In the genomic region with DNA sequence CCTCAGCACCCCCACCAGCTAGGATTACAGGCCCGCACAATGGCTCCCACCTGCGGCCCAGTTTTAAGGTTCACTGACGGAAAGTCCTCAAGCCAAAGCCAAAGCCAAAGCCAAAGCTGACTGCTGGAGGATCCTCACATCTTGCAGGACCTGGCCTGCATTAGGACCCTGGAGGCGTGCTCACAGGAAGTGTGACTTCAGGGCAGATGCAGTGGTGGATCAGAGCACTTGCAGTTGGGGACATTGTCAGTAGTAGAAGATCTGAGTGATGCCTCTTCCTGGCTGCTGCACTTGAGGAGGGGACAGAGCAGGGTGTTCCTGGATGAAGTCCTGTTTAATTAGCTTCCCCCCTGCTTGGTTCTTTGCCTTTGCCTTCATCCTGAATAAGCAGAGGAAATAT, we compare ENCODE assay signal across 16 cellular contexts.
A peak's percentile ranks its signal among the peaks of the same experiment; 100 is the strongest.
DNase-seq lines count a peak whose midpoint lies in the region; ATAC-seq, FAIRE-seq and TF ChIP-seq lines count a peak whose summit lies in the region.
"Had no signal": no experiment of that assay in that cellular context is flagged by ENCODE, and none has a peak within 500 bp of the region (broad histone marks: within the 10 kb centered on the region; RNA-seq: fewer than 3 reads in every experiment).

No MANE protein-coding gene starts in this region.

- TF ChIP-seq RAD21 in H1 (IDR thresholded peaks at IDR 0.05 in 1 of 2, conservative IDR thresholded peaks at IDR 0.05 in 1 of 2; ENCODE audit: low read depth in 2 of 2, low read length in 2 of 2), result no peak

- H2BK120ac ChIP-seq in H1 (replicated peaks; ENCODE audit: low read depth, low read length), result no peak overlapping the region

- no peaks in the 10 kb centered on the region for H3K36me3 ChIP-seq in right atrium auricular region
- no peaks in the 10 kb centered on the region for H3K36me3 ChIP-seq in H1 (ENCODE audit: control insufficient read depth in 2 of 4, insufficient read depth in 4 of 4, low read length in 3 of 4)
- H3K36me3 ChIP-seq: MG63, pancreas had no signal

- FAIRE-seq in H1 (lab: Jason Lieb, UNC), result no peak
- FAIRE-seq: pancreas had no signal

- no peaks in the 10 kb centered on the region for H4K20me1 ChIP-seq in H1 (replicated peaks in 1 of 2; ENCODE audit: control insufficient read depth in 1 of 2, insufficient read depth in 2 of 2, low read length in 2 of 2)

- no peaks in the 10 kb centered on the region for H3K9me3 Mint-ChIP-seq in T-cell
- H3K9me3 Mint-ChIP-seq in stimulated activated naive CD8-positive, alpha-beta T cell treated with anti-CD3 and anti-CD28 coated beads, Interleukin-15, Interleukin-2, amounts not matched to agents 100 ng/mL and 50 ng/mL, for 24 hours, result peaks cover 21% of the 10 kb centered on the region

- H3K79me2 ChIP-seq in H1 (ENCODE audit: control insufficient read depth in 1 of 2, insufficient read depth in 2 of 2, low read length in 2 of 2), result no peaks in the 10 kb centered on the region

- H3K9me3 ChIP-seq in right atrium auricular region (peaks cover 0 to 9% of the 10 kb centered on the region in 2 donors), H1 (ENCODE audit: insufficient read depth in 2 of 2, low read depth in 1 of 2, low read length in 1 of 2) (peaks cover 7% of the 10 kb centered on the region in 2 experiments)
- H3K9me3 ChIP-seq: pancreas had no signal

- H4K91ac ChIP-seq in H1 (replicated peaks; ENCODE audit: insufficient read length, low read length), result no peak overlapping the region

- ATAC-seq in T-cell (replicated peaks in 1 of 4), result peak; percentile 57 to 82 (median 74)
- ATAC-seq: pancreas had no signal

- no peaks in the 10 kb centered on the region for H3K79me1 ChIP-seq in H1 (ENCODE audit: low read depth, low read length)

- H3K4ac ChIP-seq in H1 (replicated peaks; ENCODE audit: insufficient read length, low read depth, low read length), result no peak overlapping the region

- CTCF ChIA-PET in T-cell (lab: Charles Lee), result interaction anchor here (0.5 to 1.5 kb wide), 7 partner anchors 8 to 403 kb away, joined by 3 to 6 read pairs (median 3); no protein-coding TSS in a partner anchor
- CTCF ChIA-PET in H1 (lab: Charles Lee; ENCODE audit: partially characterized antibody), result interaction anchor here (0.9 to 7.7 kb wide), 9 partner anchors 12 to 403 kb away, joined by 3 to 65 read pairs (median 5); no protein-coding TSS in a partner anchor

- peak overlapping the region; percentile 93 to 95 for H3K27ac Mint-ChIP-seq in T-cell
- H3K27ac Mint-ChIP-seq in stimulated activated naive CD8-positive, alpha-beta T cell treated with anti-CD3 and anti-CD28 coated beads, Interleukin-15, Interleukin-2, amounts not matched to agents 100 ng/mL and 50 ng/mL, for 24 hours, result peak overlapping the region; percentile 83
- H3K27ac Mint-ChIP-seq: mesothelial cell of epicardium, type B pancreatic cell had no signal

- H3K9ac ChIP-seq in H1 (replicated peaks in 1 of 4; ENCODE audit: extremely low read depth in 1 of 4, low read depth in 3 of 4, low read length in 3 of 4), result no peak overlapping the region

- no peak overlapping the region for H2BK15ac ChIP-seq in H1 (ENCODE audit: low read length)

- no peak overlapping the region for H4K5ac ChIP-seq in H1 (ENCODE audit: insufficient read length, low read depth, low read length)

- H2AK5ac ChIP-seq in H1 (ENCODE audit: low read depth, low read length), result no peak overlapping the region

- H2AFZ ChIP-seq in H1 (ENCODE audit: low read length), result no peak overlapping the region

- H3K27me3 ChIP-seq in right atrium auricular region (no peaks in the 10 kb centered on the region), H1 (replicated peaks in 1 of 4; ENCODE audit: control insufficient read depth in 3 of 4, extremely low read depth in 1 of 4, insufficient read depth in 3 of 4, low read length in 3 of 4) (no peaks in the 10 kb centered on the region)
- H3K27me3 ChIP-seq: MG63, pancreas had no signal

- no peak overlapping the region for H3K4me3 ChIP-seq in right atrium auricular region
- H3K4me3 ChIP-seq in H1 (ENCODE audit: extremely low read depth in 1 of 4, insufficient read depth in 2 of 4, low read depth in 3 of 4, low read length in 4 of 4), result no peak overlapping the region
- H3K4me3 ChIP-seq: MG63, pancreas had no signal

- 80% methylated on average over 4 of the region's 4 CpGs; no CpG with 5 or more reads in 1 of the 2 experiments for WGBS in H1 (ENCODE audit: extremely low coverage in 1 of 2, insufficient coverage in 1 of 2, insufficient read length in 1 of 2, insufficient replicate concordance in 2 of 2, low coverage in 1 of 2, low lambda C conversion rate in 2 of 2, missing lambda C conversion rate in 1 of 2), 2 experiments

- H3K23me2 ChIP-seq in H1 (ENCODE audit: low read depth, low read length), result no peaks in the 10 kb centered on the region

- no peak overlapping the region for H2BK12ac ChIP-seq in H1 (ENCODE audit: low read depth, low read length)

- POLR2A ChIA-PET in T-cell (lab: Charles Lee) (interaction anchor here (0.5 to 0.6 kb wide), 2 partner anchors 210 to 316 kb away, joined by 3 read pairs; no protein-coding TSS in a partner anchor), H1 (lab: Charles Lee; ENCODE audit: partially characterized antibody) (no interaction called here)

- no peaks in the 10 kb centered on the region for H3K27me3 Mint-ChIP-seq in T-cell
- no peaks in the 10 kb centered on the region for H3K27me3 Mint-ChIP-seq in stimulated activated naive CD8-positive, alpha-beta T cell treated with anti-CD3 and anti-CD28 coated beads, Interleukin-15, Interleukin-2, amounts not matched to agents 100 ng/mL and 50 ng/mL, for 24 hours
- H3K27me3 Mint-ChIP-seq: brain, type B pancreatic cell had no signal

- H3K27ac ChIP-seq in right atrium auricular region, result no peak overlapping the region
- no peak overlapping the region for H3K27ac ChIP-seq in H1 (ENCODE audit: low read depth, low read length)
- H3K27ac ChIP-seq: pancreas had no signal

- peaks cover 75 to 81% (median 76%) of the 10 kb centered on the region in 3 donors for H3K4me1 Mint-ChIP-seq in T-cell
- H3K4me1 Mint-ChIP-seq in stimulated activated naive CD8-positive, alpha-beta T cell treated with anti-CD3 and anti-CD28 coated beads, Interleukin-15, Interleukin-2, amounts not matched to agents 100 ng/mL and 50 ng/mL, for 24 hours (ENCODE audit: low read depth), result peaks cover 64% of the 10 kb centered on the region
- H3K4me1 Mint-ChIP-seq: brain, mesothelial cell of epicardium had no signal

- H3K36me3 Mint-ChIP-seq in T-cell, result peaks cover 16% of the 10 kb centered on the region
- H3K36me3 Mint-ChIP-seq in stimulated activated naive CD8-positive, alpha-beta T cell treated with anti-CD3 and anti-CD28 coated beads, Interleukin-15, Interleukin-2, amounts not matched to agents 100 ng/mL and 50 ng/mL, for 24 hours (ENCODE audit: low read depth), result peaks cover 39% of the 10 kb centered on the region

- TF ChIP-seq POLR2A in H1 (IDR thresholded peaks at IDR 0.05; ENCODE audit: control extremely low read depth in 1 of 2, low read depth in 2 of 2, low read length in 2 of 2), result no peak

- H3K14ac ChIP-seq in H1 (ENCODE audit: insufficient read length), result no peak overlapping the region

- no peak for TF ChIP-seq EP300 in H1 (IDR thresholded peaks at IDR 0.05; ENCODE audit: borderline replicate concordance in 1 of 2, low read depth in 2 of 2, low read length in 2 of 2)

- H3K56ac ChIP-seq in H1 (replicated peaks; ENCODE audit: insufficient read length, low read depth, low read length), result no peak overlapping the region

- H4K8ac ChIP-seq in H1 (ENCODE audit: extremely low read depth, insufficient read depth, low read length), result peak overlapping the region; percentile 88; the same call in 1 of the 2 replicates

- no peak overlapping the region for H2BK20ac ChIP-seq in H1 (ENCODE audit: low read length)

- no peak overlapping the region for H2BK5ac ChIP-seq in H1 (ENCODE audit: low read depth, low read length)

- H3K23ac ChIP-seq in H1 (ENCODE audit: insufficient read length), result no peak overlapping the region

- H3K4me3 Mint-ChIP-seq in T-cell, result peak overlapping the region in 2 of 3 donors; percentile 19 to 72
- H3K4me3 Mint-ChIP-seq in stimulated activated naive CD8-positive, alpha-beta T cell treated with anti-CD3 and anti-CD28 coated beads, Interleukin-15, Interleukin-2, amounts not matched to agents 100 ng/mL and 50 ng/mL, for 24 hours, result no peak overlapping the region
- H3K4me3 Mint-ChIP-seq: brain, mesothelial cell of epicardium, type B pancreatic cell had no signal

- TF ChIP-seq CTCF in right atrium auricular region (IDR thresholded peaks at IDR 0.05) (no peak), H1 (IDR thresholded peaks at IDR 0.05; ENCODE audit: control extremely low read depth in 1 of 3, insufficient read depth in 1 of 3, low read depth in 1 of 3, low read length in 3 of 3) (no peak)

- no peak overlapping the region for H3K4me2 ChIP-seq in H1 (ENCODE audit: insufficient read depth in 1 of 2, low read depth in 2 of 2, low read length in 2 of 2)

- no peaks in the 10 kb centered on the region for H3K4me1 ChIP-seq in right atrium auricular region
- no peaks in the 10 kb centered on the region for H3K4me1 ChIP-seq in H1 (replicated peaks in 1 of 4; ENCODE audit: control insufficient read depth in 3 of 4, insufficient read depth in 4 of 4, low read length in 3 of 4)
- H3K4me1 ChIP-seq: pancreas had no signal

- no peak overlapping the region for H3K18ac ChIP-seq in H1 (ENCODE audit: extremely low read depth, low read length)

- intact Hi-C loops in cardiac septum (cut with DNase I), result no loop called here

- DNase-seq in cardiac septum (ENCODE audit: low spot score) (peak; percentile 43), right atrium auricular region (ENCODE audit: low spot score) (no peak), T-cell (peak in 4 of 34 experiments; percentile 14 to 50 (median 28)), H1 (ENCODE audit: low read depth in 1 of 2, low spot score in 2 of 2) (no peak), AG20443 (ENCODE audit: low spot score) (no peak), NCI-H2196 treated with DMSO at 0.1 percent for 48 hours (lab: John Stamatoyannopoulos, UW; ENCODE audit: unreplicated experiment) (no peak), SKM-1 (lab: John Stamatoyannopoulos, UW; ENCODE audit: unreplicated experiment) (no peak)
- DNase-seq: DMS79 treated with DMSO at 0.1 percent for 48 hours; effector CD4-positive, alpha-beta T cell; MG63; NCI-H2171; pancreas had no signal

TF ChIP-seq in H1, 55 proteins besides CTCF, POLR2A, EP300 and RAD21:
- TF ChIP-seq KDM5A (IDR thresholded peaks at IDR 0.05; ENCODE audit: low read length) (no peak), EGR1 (IDR thresholded peaks at IDR 0.05; ENCODE audit: borderline replicate concordance, low read depth, low read length) (no peak), TCF12 (IDR thresholded peaks at IDR 0.05; ENCODE audit: low read depth, low read length) (no peak), SP2 (IDR thresholded peaks at IDR 0.05; ENCODE audit: low read length) (no peak)
